Comparison of ENCODE assay signal across 17 cellular contexts in genomic region chr17:2108170-2108569, GRCh38.
"Had no signal": no experiment of that assay in that cellular context is flagged by ENCODE, and none has a peak within 500 bp of the region (broad histone marks: within the 10 kb centered on the region; RNA-seq: fewer than 3 reads in every experiment).

No MANE protein-coding gene starts in this region.

- H3K36me3 ChIP-seq: lower lobe of right lung, ovary, right lobe of liver had no signal

- H3K4me3 ChIP-seq: lower lobe of right lung, ovary, right lobe of liver had no signal

- H3K27ac ChIP-seq: lower lobe of right lung, ovary had no signal

- DNase-seq: activated B cell treated with CpG ODN at 0.5 μM for 24 hours; activated CD4-positive, alpha-beta memory T cell treated with anti-CD3 and anti-CD28 coated beads for 36 hours; activated CD4-positive, alpha-beta T cell treated with anti-CD3 and anti-CD28 coated beads for 4 hours; activated naive CD4-positive, alpha-beta T cell treated with anti-CD3 and anti-CD28 coated beads for 36 hours; activated T-cell treated with anti-CD3 and anti-CD28 coated beads, Interleukin-2, amount 50 U/mL, for 1 hour; cortex of kidney; effector CD4-positive, alpha-beta T cell; left colon; lower lobe of right lung; naive thymus-derived CD8-positive, alpha-beta T cell; ovary; stimulated activated CD4-positive, alpha-beta T cell treated with anti-CD3 and anti-CD28 coated beads, Interleukin-4, amount 100 ng/mL, for 24 hours; T-cell had no signal

- H3K4me1 ChIP-seq: right lobe of liver had no signal

- H3K9me3 ChIP-seq: lower lobe of right lung, ovary, right lobe of liver had no signal

- H3K27me3 ChIP-seq: ovary, right lobe of liver had no signal

- ATAC-seq: activated T-helper 17 cell treated with anti-CD3 and anti-CD28 coated beads, Interleukin-2, amount 50 U/mL, for 72 hours; esophagus mucosa; left colon; naive thymus-derived CD8-positive, alpha-beta T cell; right lobe of liver; stimulated activated memory B cell treated with anti-CD40 and anti-IgM and Interleukin-4, amounts not matched to agents 10 μg/mL and 1 μg/mL and 100 μg/mL, for 72 hours; T-cell had no signal
